ENCODE assay signal across 20 cellular contexts in genomic region chr5:172973931-172974330, GRCh38. TPM values are rescaled to one million over a fixed set of nuclear protein-coding genes. Genes with fewer than 3 reads are reported as not detected.
DNase-seq lines count a peak whose midpoint lies in the region; ATAC-seq and TF ChIP-seq lines count a peak whose summit lies in the region.
"Had no signal": no experiment of that assay in that cellular context is flagged by ENCODE, and none has a peak within 500 bp of the region (broad histone marks: within the 10 kb centered on the region; RNA-seq: fewer than 3 reads in every experiment).

No MANE protein-coding gene starts in this region.

- no peak for ATAC-seq in left lobe of liver
- ATAC-seq: Panc1 had no signal

- no peaks in the 10 kb centered on the region for H3K27me3 Mint-ChIP-seq in chondrocyte (ENCODE audit: low read depth)
- peaks cover 26% of the 10 kb centered on the region for H3K27me3 Mint-ChIP-seq in neural crest cell (ENCODE audit: low read depth)
- H3K27me3 Mint-ChIP-seq: CD4-positive, alpha-beta T cell had no signal

- peaks cover 17% of the 10 kb centered on the region for H3K4me1 ChIP-seq in SJCRH30

- H3K4me1 Mint-ChIP-seq in chondrocyte (ENCODE audit: low read depth) (peaks cover 4% of the 10 kb centered on the region), neural crest cell (peaks cover 4% of the 10 kb centered on the region)

- peak overlapping the region; percentile 8; the same call in 1 of the 2 replicates for H3K27ac ChIP-seq in SJCRH30

- DNase-seq in Daoy (ENCODE audit: low read depth): peak; percentile 44
- DNase-seq in SJCRH30: peak in 1 of 2 experiments; percentile 29
- no peak for DNase-seq in chondrocyte (ENCODE audit: low spot score)
- DNase-seq in neural crest cell (ENCODE audit: low read depth, low spot score): no peak
- no peak for DNase-seq in left lobe of liver (ENCODE audit: low spot score)
- no peak for DNase-seq in NCI-H2107 treated with DMSO at 0.1 percent for 48 hours (lab: John Stamatoyannopoulos, UW; ENCODE audit: unreplicated experiment)
- DNase-seq in activated CD4-positive, alpha-beta T cell treated with anti-CD3 and anti-CD28 coated beads for 4 hours: no peak
- DNase-seq in MG63: no peak
- DNase-seq: AML-193; CD4-positive, alpha-beta T cell; DMS79; GF-D8; GOT3; KG1; NCI-H1105; NCI-H187; NCI-H2171; NCI-H82; SIG-M5 had no signal

- no peaks in the 10 kb centered on the region for H3K27me3 ChIP-seq in SJCRH30
- no peaks in the 10 kb centered on the region for H3K27me3 ChIP-seq in MG63

- H3K36me3 ChIP-seq in SJCRH30 (peaks cover 2% of the 10 kb centered on the region; the same call in 1 of the 2 replicates), MG63 (peaks cover 14% of the 10 kb centered on the region)

- H3K4me3 ChIP-seq in SJCRH30 (no peak overlapping the region), MG63 (no peak overlapping the region)

- no peaks in the 10 kb centered on the region for H3K9me3 ChIP-seq in SJCRH30 (replicated peaks)
- no peaks in the 10 kb centered on the region for H3K9me3 ChIP-seq in MG63

- no peaks in the 10 kb centered on the region for H3K9me3 Mint-ChIP-seq in chondrocyte (ENCODE audit: low read depth)
- H3K9me3 Mint-ChIP-seq in neural crest cell: no peaks in the 10 kb centered on the region
- H3K9me3 Mint-ChIP-seq: CD4-positive, alpha-beta T cell had no signal

- no peak overlapping the region for H3K4me3 Mint-ChIP-seq in chondrocyte (ENCODE audit: unreplicated experiment)
- no peak overlapping the region for H3K4me3 Mint-ChIP-seq in neural crest cell
- H3K4me3 Mint-ChIP-seq: CD4-positive, alpha-beta T cell had no signal

- peak overlapping the region; percentile 38 for H3K27ac Mint-ChIP-seq in chondrocyte (ENCODE audit: unreplicated experiment)
- H3K27ac Mint-ChIP-seq in neural crest cell (ENCODE audit: unreplicated experiment): peak overlapping the region; percentile 27
- H3K27ac Mint-ChIP-seq: CD4-positive, alpha-beta T cell had no signal

- peaks cover 5% of the 10 kb centered on the region for H3K36me3 Mint-ChIP-seq in chondrocyte (ENCODE audit: low read depth)
- no peaks in the 10 kb centered on the region for H3K36me3 Mint-ChIP-seq in neural crest cell (ENCODE audit: low read depth)

- TF ChIP-seq CTCF in chondrocyte (IDR thresholded peaks at IDR 0.05) (no peak), neural crest cell (conservative IDR thresholded peaks at IDR 0.05) (no peak)

RNA-seq across cellular contexts. Expression of gene ATP6V0E1, which starts 9.6 kb away (rescaled TPM):
- 166 and 186 TPM in 2 replicates for total RNA-seq in Daoy (2014; rRNA removed; shearing (Covaris generic))
- 81.5 and 83.0 TPM in 2 replicates for total RNA-seq in SJCRH30 (2014; rRNA removed; shearing (Covaris generic))
- total RNA-seq in chondrocyte: 257 to 277 TPM (median 272 TPM) in 3 replicates
- total RNA-seq in neural crest cell: 71.8 and 76.4 TPM in 2 replicates
- total RNA-seq in left lobe of liver: 110 TPM
- total RNA-seq in MG63 (2014; rRNA removed; shearing (Covaris generic); ENCODE audit: low replicate concordance): 296 and 325 TPM in 2 replicates

RNA-seq across cellular contexts. Expression of gene RPL26L1, which starts 14.7 kb away (rescaled TPM):
- total RNA-seq in Daoy (2014; rRNA removed; shearing (Covaris generic)): 103 and 113 TPM in 2 replicates
- 65.6 and 71.2 TPM in 2 replicates for total RNA-seq in SJCRH30 (2014; rRNA removed; shearing (Covaris generic))
- total RNA-seq in chondrocyte: 40.2 to 43.6 TPM (median 43.5 TPM) in 3 replicates
- total RNA-seq in neural crest cell: 54.6 and 57.5 TPM in 2 replicates
- total RNA-seq in left lobe of liver: 16.3 TPM
- 132 and 142 TPM in 2 replicates for total RNA-seq in MG63 (2014; rRNA removed; shearing (Covaris generic); ENCODE audit: low replicate concordance)
